In genomic region chr5:172659570-172659908, GRCh38 we compare ENCODE assay signal across 10 cellular contexts. TPM values are rescaled to one million over a fixed set of nuclear protein-coding genes. Genes with fewer than 3 reads are reported as not detected.
DNase-seq lines count a peak whose midpoint lies in the region; ATAC-seq and TF ChIP-seq lines count a peak whose summit lies in the region.
"Had no signal": no experiment of that assay in that cellular context is flagged by ENCODE, and none has a peak within 500 bp of the region (broad histone marks: within the 10 kb centered on the region; RNA-seq: fewer than 3 reads in every experiment).

No MANE protein-coding gene starts in this region.

- DNase-seq in NCI-H2029 treated with DMSO at 0.1 percent for 48 hours (lab: John Stamatoyannopoulos, UW) (peak; percentile 26), NCI-H2029 (lab: John Stamatoyannopoulos, UW) (no peak), glutamatergic neuron (no peak), osteocyte (ENCODE audit: extremely low spot score, unreplicated experiment) (no peak)
- DNase-seq in stimulated activated CD4-positive, alpha-beta T cell treated with anti-CD3 and anti-CD28 coated beads, Interleukin-4, amount 100 ng/mL, for 24 hours: no peak
- DNase-seq: 8988T, NCI-H2081 treated with DMSO at 0.1 percent for 48 hours had no signal

- peak overlapping the region; percentile 97 for H3K27ac Mint-ChIP-seq in glutamatergic neuron (ENCODE audit: unreplicated experiment)
- peak overlapping the region; percentile 84 for H3K27ac Mint-ChIP-seq in osteocyte (ENCODE audit: unreplicated experiment)

- H3K4me1 Mint-ChIP-seq in glutamatergic neuron (ENCODE audit: low read depth, unreplicated experiment): peaks cover 18% of the 10 kb centered on the region
- H3K4me1 Mint-ChIP-seq in osteocyte (ENCODE audit: unreplicated experiment): peaks cover 19% of the 10 kb centered on the region

- ATAC-seq in GM21529 (IDR thresholded peaks at IDR 0.05; ENCODE audit: unreplicated experiment) (no peak), GM19452 (IDR thresholded peaks at IDR 0.05; ENCODE audit: unreplicated experiment) (no peak)

- no peak for TF ChIP-seq CTCF in glutamatergic neuron (IDR thresholded peaks at IDR 0.05; ENCODE audit: partially characterized antibody, unreplicated experiment)
- TF ChIP-seq CTCF in osteocyte (IDR thresholded peaks at IDR 0.05): no peak

- peak overlapping the region; percentile 46 for H3K27ac ChIP-seq in urinary bladder (ENCODE audit: low read depth)

- peaks cover 4% of the 10 kb centered on the region for H3K9me3 Mint-ChIP-seq in glutamatergic neuron (ENCODE audit: unreplicated experiment)
- H3K9me3 Mint-ChIP-seq in osteocyte (ENCODE audit: unreplicated experiment): peaks cover 4% of the 10 kb centered on the region

- peak overlapping the region; percentile 26 for H3K4me3 Mint-ChIP-seq in glutamatergic neuron (ENCODE audit: unreplicated experiment)
- no peak overlapping the region for H3K4me3 Mint-ChIP-seq in osteocyte (ENCODE audit: unreplicated experiment)

- peaks cover 8% of the 10 kb centered on the region for H3K27me3 Mint-ChIP-seq in glutamatergic neuron (ENCODE audit: unreplicated experiment)
- no peaks in the 10 kb centered on the region for H3K27me3 Mint-ChIP-seq in osteocyte (ENCODE audit: unreplicated experiment)

- H3K36me3 Mint-ChIP-seq in glutamatergic neuron (ENCODE audit: unreplicated experiment): peaks cover 15% of the 10 kb centered on the region
- H3K36me3 Mint-ChIP-seq in osteocyte (ENCODE audit: unreplicated experiment): no peaks in the 10 kb centered on the region

- H3K4me1 ChIP-seq in urinary bladder (ENCODE audit: insufficient read depth): no peaks in the 10 kb centered on the region

- no peaks in the 10 kb centered on the region for H3K36me3 ChIP-seq in urinary bladder (ENCODE audit: insufficient read depth)

- H3K4me3 ChIP-seq in urinary bladder (ENCODE audit: low read depth, low read length): no peak overlapping the region

RNA-seq across cellular contexts. Expression of gene NEURL1B, which starts 18.5 kb away (rescaled TPM):
- total RNA-seq in glutamatergic neuron (ENCODE audit: unreplicated experiment): 11.4 TPM
- 1.5 and 1.7 TPM in 2 replicates for total RNA-seq in osteocyte
- total RNA-seq in urinary bladder: 52.4 TPM
- polyA plus RNA-seq in urinary bladder: 51.9 TPM
